13 cellular contexts compared by ENCODE assay signal in genomic region chr15:58467121-58467721, GRCh38. TPM values are rescaled to one million over a fixed set of nuclear protein-coding genes. Genes with fewer than 3 reads are reported as not detected.
A peak's percentile ranks its signal among the peaks of the same experiment; 100 is the strongest.
DNase-seq lines count a peak whose midpoint lies in the region; ATAC-seq and TF ChIP-seq lines count a peak whose summit lies in the region.
"Had no signal": no experiment of that assay in that cellular context is flagged by ENCODE, and none has a peak within 500 bp of the region (broad histone marks: within the 10 kb centered on the region; RNA-seq: fewer than 3 reads in every experiment).

No MANE protein-coding gene starts in this region.

- no peak overlapping the region for H3K4me3 Mint-ChIP-seq in activated naive CD4-positive, alpha-beta T cell treated with anti-CD3 and anti-CD28 coated beads, Interleukin-2, amount 50 U/mL, for 24 hours
- H3K4me3 Mint-ChIP-seq in activated naive CD4-positive, alpha-beta T cell treated with anti-CD3 and anti-CD28 coated beads, Interleukin-2, amount 10 ng/mL, durations not matched to agents 7 days and 5 days = no peak overlapping the region
- H3K4me3 Mint-ChIP-seq in MCF 10A (ENCODE audit: unreplicated experiment) = no peak overlapping the region

- no peaks in the 10 kb centered on the region for H3K36me3 Mint-ChIP-seq in activated naive CD4-positive, alpha-beta T cell treated with anti-CD3 and anti-CD28 coated beads, Interleukin-2, amount 50 U/mL, for 24 hours
- peaks cover 4% of the 10 kb centered on the region for H3K36me3 Mint-ChIP-seq in activated naive CD4-positive, alpha-beta T cell treated with anti-CD3 and anti-CD28 coated beads, Interleukin-2, amount 10 ng/mL, durations not matched to agents 7 days and 5 days
- no peaks in the 10 kb centered on the region for H3K36me3 Mint-ChIP-seq in MCF 10A (ENCODE audit: insufficient read depth, unreplicated experiment)

- intact Hi-C loops in MCF 10A (cut with micrococcal nuclease) = no loop called here

- in situ Hi-C loops in SK-MEL-5 (cut with HindIII; ENCODE audit: low pct_unique_long_range_greater_than_20kb, low sequenced_read_pairs) = no loop called here

- POLR2A ChIA-PET in MCF 10A (lab: Yijun Ruan, JAX) = interaction anchor here (0.6 to 1.1 kb wide), 2 partner anchors 39 to 355 kb away, joined by 3 to 4 read pairs; no protein-coding TSS in a partner anchor

- H3K27me3 Mint-ChIP-seq in activated naive CD4-positive, alpha-beta T cell treated with anti-CD3 and anti-CD28 coated beads, Interleukin-2, amount 50 U/mL, for 24 hours = no peaks in the 10 kb centered on the region
- no peaks in the 10 kb centered on the region for H3K27me3 Mint-ChIP-seq in activated naive CD4-positive, alpha-beta T cell treated with anti-CD3 and anti-CD28 coated beads, Interleukin-2, amount 10 ng/mL, durations not matched to agents 7 days and 5 days
- no peaks in the 10 kb centered on the region for H3K27me3 Mint-ChIP-seq in MCF 10A (ENCODE audit: insufficient read depth, unreplicated experiment)

- peak overlapping the region; percentile 46 for H3K27ac Mint-ChIP-seq in activated naive CD4-positive, alpha-beta T cell treated with anti-CD3 and anti-CD28 coated beads, Interleukin-2, amount 50 U/mL, for 24 hours
- H3K27ac Mint-ChIP-seq in activated naive CD4-positive, alpha-beta T cell treated with anti-CD3 and anti-CD28 coated beads, Interleukin-2, amount 10 ng/mL, durations not matched to agents 7 days and 5 days = no peak overlapping the region
- no peak overlapping the region for H3K27ac Mint-ChIP-seq in MCF 10A (ENCODE audit: low read depth, unreplicated experiment)

- no peak for TF ChIP-seq CTCF in MCF 10A (IDR thresholded peaks at IDR 0.05; ENCODE audit: unreplicated experiment)

- H3K4me1 Mint-ChIP-seq in activated naive CD4-positive, alpha-beta T cell treated with anti-CD3 and anti-CD28 coated beads, Interleukin-2, amount 50 U/mL, for 24 hours = peaks cover 52% of the 10 kb centered on the region
- H3K4me1 Mint-ChIP-seq in activated naive CD4-positive, alpha-beta T cell treated with anti-CD3 and anti-CD28 coated beads, Interleukin-2, amount 10 ng/mL, durations not matched to agents 7 days and 5 days = peaks cover 48% of the 10 kb centered on the region
- peaks cover 12% of the 10 kb centered on the region for H3K4me1 Mint-ChIP-seq in MCF 10A (ENCODE audit: insufficient read depth, unreplicated experiment)

- DNase-seq in activated naive CD4-positive, alpha-beta T cell treated with anti-CD3 and anti-CD28 coated beads, Interleukin-2, amount 10 ng/mL, durations not matched to agents 7 days and 5 days = no peak
- DNase-seq in SK-MEL-5 (ENCODE audit: low read depth, low spot score) (peak; percentile 10), left lobe of liver (ENCODE audit: low spot score) (peak; percentile 61), NCI-H2196 treated with DMSO at 0.1 percent for 48 hours (lab: John Stamatoyannopoulos, UW; ENCODE audit: unreplicated experiment) (no peak), islet precursor cell (no peak), EL (no peak), MCF 10A (ENCODE audit: unreplicated experiment) (no peak)
- DNase-seq: activated CD8-positive, alpha-beta memory T cell treated with anti-CD3 and anti-CD28 coated beads for 24 hours; GDM1; NCI-H146; substantia nigra had no signal

- peak; percentile 57 for ATAC-seq in left lobe of liver
- ATAC-seq: Panc1 had no signal

- CTCF ChIA-PET in activated naive CD4-positive, alpha-beta T cell treated with anti-CD3 and anti-CD28 coated beads, Interleukin-2, amount 10 ng/mL, durations not matched to agents 7 days and 5 days (lab: Charles Lee) = interaction anchor here (0.8 kb wide), 1 partner anchor 9 kb away, joined by 3 read pairs; no protein-coding TSS in a partner anchor
- CTCF ChIA-PET in MCF 10A (lab: Yijun Ruan, JAX) = interaction anchor here (0.7 kb wide), 1 partner anchor 113 kb away, joined by 3 read pairs; no protein-coding TSS in a partner anchor

- H3K9me3 Mint-ChIP-seq in activated naive CD4-positive, alpha-beta T cell treated with anti-CD3 and anti-CD28 coated beads, Interleukin-2, amount 50 U/mL, for 24 hours = no peaks in the 10 kb centered on the region
- no peaks in the 10 kb centered on the region for H3K9me3 Mint-ChIP-seq in activated naive CD4-positive, alpha-beta T cell treated with anti-CD3 and anti-CD28 coated beads, Interleukin-2, amount 10 ng/mL, durations not matched to agents 7 days and 5 days
- no peaks in the 10 kb centered on the region for H3K9me3 Mint-ChIP-seq in MCF 10A (ENCODE audit: unreplicated experiment)

- BruUV-seq in MCF 10A (replicated peaks; lab: Mats Ljungman, UMichigan) = no TSS peak

RNA-seq across cellular contexts. Expression of gene LIPC, which starts 35.4 kb away (rescaled TPM):
- total RNA-seq in SK-MEL-5 (2014; rRNA removed; shearing (Covaris generic)) = not detected in 2 replicates
- not detected in 2 replicates for polyA plus RNA-seq in SK-MEL-5 (2015; cell fraction: cytosol; rRNA removed)
- polyA plus RNA-seq in SK-MEL-5 (2015; cell fraction: nucleus; rRNA removed) = not detected in 2 replicates
- total RNA-seq in left lobe of liver (202 TPM), MCF 10A (2022) (not detected in 2 replicates)

Comparison
In these comparisons a context has a peak if more than half of its experiments do, and no peak if none do; other contexts are left out.
1. DNase-seq: peak in SK-MEL-5 (single experiment) and left lobe of liver (single experiment); none in activated naive CD4-positive, alpha-beta T cell treated with anti-CD3 and anti-CD28 coated beads, Interleukin-2, amount 10 ng/mL, durations not matched to agents 7 days and 5 days (single experiment), NCI-H2196 treated with DMSO at 0.1 percent for 48 hours (single experiment), islet precursor cell (single experiment), EL (single experiment) and MCF 10A (single experiment).
2. RNA of gene LIPC, which starts 35.4 kb away (total RNA-seq): 202 TPM in left lobe of liver (single experiment); not detected in SK-MEL-5 and not detected in MCF 10A; every median in the first group is over 100 times any median in the second.